In the genomic region with DNA sequence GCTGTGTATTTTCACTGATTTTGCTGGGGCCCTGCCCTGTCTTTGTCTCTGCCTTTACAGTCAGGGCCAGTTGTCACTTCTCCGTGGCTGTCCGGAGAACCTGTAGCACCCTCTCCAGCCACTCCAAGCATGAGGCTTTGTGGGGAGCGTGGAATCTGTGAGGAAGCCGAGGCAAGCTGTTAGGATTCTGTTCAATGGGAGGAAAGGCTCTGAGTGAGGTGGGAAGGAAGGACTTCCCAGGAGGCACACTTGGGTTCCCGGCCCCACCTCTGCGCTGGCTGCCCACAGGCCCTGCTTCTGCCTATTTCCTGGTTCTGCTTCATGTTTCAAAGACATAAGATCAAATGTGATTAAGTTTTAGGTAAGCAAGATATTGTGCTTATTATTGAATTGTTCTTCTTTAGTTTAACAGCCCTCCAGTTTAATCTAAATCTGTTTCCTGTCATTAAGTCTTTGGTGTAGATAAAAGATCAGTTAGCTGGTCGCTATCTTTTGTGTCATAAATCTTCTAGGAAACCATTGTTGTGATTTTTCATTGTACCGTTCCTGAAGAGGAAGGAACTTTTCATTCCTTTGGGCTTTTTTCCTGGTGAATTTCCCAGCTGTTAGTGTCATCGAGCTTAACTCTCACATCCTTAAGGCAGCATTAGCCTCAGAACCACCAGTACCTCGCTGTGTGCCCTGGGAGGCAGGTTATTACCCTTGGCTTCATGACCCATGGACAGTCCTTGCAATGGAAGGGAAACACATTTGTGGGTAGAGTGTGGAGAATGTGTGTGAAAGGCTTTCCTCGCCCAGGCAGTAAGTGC, we compare ENCODE assay signal across 10 cellular contexts.
DNase-seq lines count a peak whose midpoint lies in the region; ATAC-seq and TF ChIP-seq lines count a peak whose summit lies in the region.
"Had no signal": no experiment of that assay in that cellular context is flagged by ENCODE, and none has a peak within 500 bp of the region (broad histone marks: within the 10 kb centered on the region; RNA-seq: fewer than 3 reads in every experiment).

No MANE protein-coding gene starts in this region.

- H3K4me1 ChIP-seq in esophagus (ENCODE audit: control insufficient read depth in 2 of 2, insufficient read depth in 2 of 2, low read length in 1 of 2): peaks cover 0 to 19% of the 10 kb centered on the region in 2 donors

- no peaks in the 10 kb centered on the region for H3K9me3 ChIP-seq in esophagus (ENCODE audit: control insufficient read depth in 2 of 2, insufficient read depth in 1 of 2, low read depth in 1 of 2, low read length in 1 of 2)

- H3K27me3 ChIP-seq in esophagus (ENCODE audit: control insufficient read depth in 1 of 2, insufficient read depth in 2 of 2, low read length in 2 of 2): no peaks in the 10 kb centered on the region

- peak; percentile 10 for DNase-seq in CD1c-positive myeloid dendritic cell (ENCODE audit: extremely low spot score)
- DNase-seq in progenitor cell of endocrine pancreas (ENCODE audit: low spot score, unreplicated experiment): no peak
- DNase-seq in DMS153 (lab: John Stamatoyannopoulos, UW): no peak
- DNase-seq: COR-L47 had no signal

- WGBS in esophagus, 2 donors: 50 to 59% methylated on average over 11 of the region's 11 CpGs

- no peaks in the 10 kb centered on the region for H3K27me3 Mint-ChIP-seq in progenitor cell of endocrine pancreas

- peaks cover 11% of the 10 kb centered on the region for H3K36me3 Mint-ChIP-seq in progenitor cell of endocrine pancreas (ENCODE audit: insufficient read depth)

- peaks cover 17% of the 10 kb centered on the region for H3K4me1 Mint-ChIP-seq in progenitor cell of endocrine pancreas (ENCODE audit: low read depth)

- peaks cover 0 to 8% of the 10 kb centered on the region in 2 donors for H3K36me3 ChIP-seq in esophagus (ENCODE audit: control insufficient read depth in 2 of 2, insufficient read depth in 2 of 2, low read length in 1 of 2)

- H3K9me3 Mint-ChIP-seq in progenitor cell of endocrine pancreas (ENCODE audit: low read depth): peaks cover 20% of the 10 kb centered on the region

- ATAC-seq in SK-N-SH treated with all-trans-retinoic acid at 6 μM for 48 hours: no peak
- ATAC-seq in HG02870 (IDR thresholded peaks at IDR 0.05; ENCODE audit: unreplicated experiment): no peak
- no peak for ATAC-seq in HG03135 (IDR thresholded peaks at IDR 0.05; ENCODE audit: unreplicated experiment)
- no peak for ATAC-seq in HG03565 (IDR thresholded peaks at IDR 0.05; ENCODE audit: unreplicated experiment)
- ATAC-seq: HCT116 had no signal

- H3K27ac Mint-ChIP-seq in progenitor cell of endocrine pancreas: peak overlapping the region; percentile 83

- no peak overlapping the region for H3K4me3 ChIP-seq in esophagus (ENCODE audit: low read depth in 1 of 2, low read length in 2 of 2)

- TF ChIP-seq CTCF in progenitor cell of endocrine pancreas (IDR thresholded peaks at IDR 0.05; ENCODE audit: unreplicated experiment): no peak

- peak overlapping the region; percentile 47 to 69 for H3K27ac ChIP-seq in esophagus (ENCODE audit: low read depth in 2 of 2, low read length in 1 of 2)

- H3K4me3 Mint-ChIP-seq in progenitor cell of endocrine pancreas (ENCODE audit: low read depth): no peak overlapping the region

TF ChIP-seq in SK-N-SH treated with all-trans-retinoic acid at 6 μM for 48 hours, 23 proteins besides CTCF, POLR2A, EP300 and RAD21:
- TF ChIP-seq ZNF8 (CRISPR knock-in tag; IDR thresholded peaks at IDR 0.05): no peak
- peak; percentile 43; the same call in 1 of the 2 replicates for TF ChIP-seq TCF4 (CRISPR knock-in tag; IDR thresholded peaks at IDR 0.05; ENCODE audit: borderline replicate concordance)
- TF ChIP-seq, protein P1, sequence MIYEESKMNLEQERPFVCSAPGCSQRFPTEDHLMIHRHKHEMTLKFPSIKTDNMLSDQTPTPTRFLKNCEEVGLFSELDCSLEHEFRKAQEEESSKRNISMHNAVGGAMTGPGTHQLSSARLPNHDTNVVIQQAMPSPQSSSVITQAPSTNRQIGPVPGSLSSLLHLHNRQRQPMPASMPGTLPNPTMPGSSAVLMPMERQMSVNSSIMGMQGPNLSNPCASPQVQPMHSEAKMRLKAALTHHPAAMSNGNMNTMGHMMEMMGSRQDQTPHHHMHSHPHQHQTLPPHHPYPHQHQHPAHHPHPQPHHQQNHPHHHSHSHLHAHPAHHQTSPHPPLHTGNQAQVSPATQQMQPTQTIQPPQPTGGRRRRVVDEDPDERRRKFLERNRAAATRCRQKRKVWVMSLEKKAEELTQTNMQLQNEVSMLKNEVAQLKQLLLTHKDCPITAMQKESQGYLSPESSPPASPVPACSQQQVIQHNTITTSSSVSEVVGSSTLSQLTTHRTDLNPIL (CRISPR knock-in tag; IDR thresholded peaks at IDR 0.05; ENCODE audit: low read depth): no peak
- no peak for TF ChIP-seq PPARA (CRISPR knock-in tag; IDR thresholded peaks at IDR 0.05; ENCODE audit: borderline replicate concordance)
- TF ChIP-seq SNAI2 (CRISPR knock-in tag; IDR thresholded peaks at IDR 0.05): no peak
- TF ChIP-seq CSDC2 (CRISPR knock-in tag; IDR thresholded peaks at IDR 0.05): no peak
- TF ChIP-seq OSR1 (CRISPR knock-in tag; IDR thresholded peaks at IDR 0.05): no peak
- TF ChIP-seq ISL1 (CRISPR knock-in tag; IDR thresholded peaks at IDR 0.05): no peak
